Comparison of ENCODE assay signal across 13 cellular contexts in the genomic region with DNA sequence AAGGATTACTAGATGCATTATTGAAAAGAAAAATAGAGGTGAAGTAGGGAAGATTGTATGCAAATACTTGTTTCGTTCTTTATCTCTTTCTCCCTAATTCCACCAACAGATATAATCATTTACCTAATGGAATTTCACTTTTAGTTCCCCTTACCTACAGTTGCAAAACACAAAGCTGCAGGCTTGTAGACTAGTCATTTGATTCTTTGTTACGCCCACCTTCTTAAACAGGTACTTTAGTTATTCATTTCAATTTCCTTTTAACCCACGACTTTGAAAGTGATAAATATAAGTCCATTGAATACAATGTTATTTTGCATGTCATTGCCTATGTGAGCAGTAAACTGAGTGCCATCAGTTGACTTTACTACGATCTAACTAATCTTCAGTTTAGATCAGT. TPM values are rescaled to one million over a fixed set of nuclear protein-coding genes. Genes with fewer than 3 reads are reported as not detected.
DNase-seq lines count a peak whose midpoint lies in the region; ATAC-seq and FAIRE-seq lines count a peak whose summit lies in the region.
"Had no signal": no experiment of that assay in that cellular context is flagged by ENCODE, and none has a peak within 500 bp of the region (broad histone marks: within the 10 kb centered on the region; RNA-seq: fewer than 3 reads in every experiment).

No MANE protein-coding gene starts in this region.

- H4K5ac ChIP-seq in mesendoderm (ENCODE audit: low read length): no peak overlapping the region

- H3K23ac ChIP-seq in mesendoderm (ENCODE audit: low read length): no peak overlapping the region

- no peak overlapping the region for H3K4me2 ChIP-seq in Karpas-422 (ENCODE audit: low read depth, low read length, poor library complexity, severe bottlenecking)
- no peak overlapping the region for H3K4me2 ChIP-seq in mesendoderm (ENCODE audit: low read length)

- H2BK5ac ChIP-seq in mesendoderm (ENCODE audit: low read length): no peak overlapping the region

- DNase-seq in GM18507 (ENCODE audit: extremely low spot score, insufficient read length, low read depth) (peak; percentile 8), Karpas-422 (no peak), NCI-H1417 treated with DMSO at 0.1 percent for 48 hours (lab: John Stamatoyannopoulos, UW) (no peak), HT-29 (ENCODE audit: low spot score) (no peak), mesendoderm (no peak)
- DNase-seq: NCI-H510A; stimulated activated CD4-positive, alpha-beta T cell treated with anti-CD3 and anti-CD28 coated beads, Interleukin-12 subunit alpha, Interleukin-12 subunit beta, amount 100 ng/mL, for 4 hours; T-helper 9 cell had no signal

- no peaks in the 10 kb centered on the region for H3K9me2 ChIP-seq in Karpas-422 (replicated peaks; ENCODE audit: insufficient read depth, low read length)

- H3K4me1 ChIP-seq in Karpas-422 (ENCODE audit: low read length): no peaks in the 10 kb centered on the region
- no peaks in the 10 kb centered on the region for H3K4me1 ChIP-seq in mesendoderm (ENCODE audit: control insufficient read depth, low read depth, low read length)

- no peaks in the 10 kb centered on the region for H3K9me3 ChIP-seq in Karpas-422 (ENCODE audit: low read length)

- H2AFZ ChIP-seq in Karpas-422 (ENCODE audit: low read length): no peak overlapping the region

- H3K79me1 ChIP-seq in mesendoderm (ENCODE audit: low read length): no peaks in the 10 kb centered on the region

- H2BK15ac ChIP-seq in mesendoderm (replicated peaks; ENCODE audit: low read depth): no peak overlapping the region

- no peak overlapping the region for H2BK120ac ChIP-seq in mesendoderm (ENCODE audit: low read depth, low read length)

- H3K4me3 ChIP-seq in Karpas-422 (ENCODE audit: low read length) (no peak overlapping the region), mesendoderm (ENCODE audit: low read length) (no peak overlapping the region)

- no peaks in the 10 kb centered on the region for H4K20me1 ChIP-seq in Karpas-422 (ENCODE audit: insufficient read depth, low read depth, low read length)

- ATAC-seq in GM19397 (IDR thresholded peaks at IDR 0.05; ENCODE audit: unreplicated experiment): peak; percentile 76
- peak; percentile 96 for ATAC-seq in HG02759 (IDR thresholded peaks at IDR 0.05; ENCODE audit: unreplicated experiment)
- ATAC-seq in HG03442 (IDR thresholded peaks at IDR 0.05; ENCODE audit: unreplicated experiment): peak; percentile 92

- no peak overlapping the region for H3K9ac ChIP-seq in Karpas-422 (ENCODE audit: low read length)
- no peak overlapping the region for H3K9ac ChIP-seq in mesendoderm (ENCODE audit: low read length)

- no peaks in the 10 kb centered on the region for H3K36me3 ChIP-seq in Karpas-422 (ENCODE audit: insufficient read depth, low read length)
- H3K36me3 ChIP-seq in mesendoderm (ENCODE audit: control insufficient read depth, insufficient read depth, low read length): no peaks in the 10 kb centered on the region

- WGBS in mesendoderm (ENCODE audit: extremely low coverage, insufficient coverage, low lambda C conversion rate): no CpG with 5 or more reads among the region's 4 CpGs

- H3K79me2 ChIP-seq in Karpas-422 (ENCODE audit: low read length) (no peaks in the 10 kb centered on the region), mesendoderm (ENCODE audit: control insufficient read depth, insufficient read depth, low read length) (no peaks in the 10 kb centered on the region)

- H3K27ac ChIP-seq in Karpas-422 (ENCODE audit: low read length) (no peak overlapping the region), mesendoderm (ENCODE audit: low read depth, low read length) (no peak overlapping the region)

- no peak overlapping the region for H3K56ac ChIP-seq in mesendoderm (ENCODE audit: low read length)

- H2AK5ac ChIP-seq in mesendoderm (ENCODE audit: low read length): no peak overlapping the region

- H3K4ac ChIP-seq in mesendoderm (ENCODE audit: low read depth, low read length): no peak overlapping the region

- no peak overlapping the region for H3K18ac ChIP-seq in mesendoderm (ENCODE audit: low read length)

- H3K27me3 ChIP-seq in Karpas-422 (ENCODE audit: low read length) (no peaks in the 10 kb centered on the region), mesendoderm (ENCODE audit: insufficient read depth, low read length, poor library complexity) (no peaks in the 10 kb centered on the region)

- FAIRE-seq in GM18507 (lab: Jason Lieb, UNC): peak; percentile 71

- no peak overlapping the region for H4K8ac ChIP-seq in mesendoderm (ENCODE audit: low read depth, low read length)

RNA-seq across cellular contexts. Expression of a gene that starts 3.9 kb away (rescaled TPM):
- total RNA-seq in Karpas-422 (2014; rRNA removed; shearing (Covaris generic); ENCODE audit: low replicate concordance): 0.15 TPM in 1 of 2 replicates, not detected in the other
- total RNA-seq in HT-29 (2014; rRNA removed; shearing (Covaris generic)): not detected in 2 replicates
- polyA plus RNA-seq in mesendoderm (2013, experiment 1 of 2): 0.04 TPM
- 0.04 TPM for polyA plus RNA-seq in mesendoderm (2013, experiment 2 of 2)
- total RNA-seq: Daoy, osteocyte had no signal

RNA-seq across cellular contexts. Expression of a gene that starts 30.1 kb away (rescaled TPM):
- total RNA-seq in Karpas-422 (2014; rRNA removed; shearing (Covaris generic); ENCODE audit: low replicate concordance): 31.9 and 48.8 TPM in 2 replicates
- total RNA-seq in HT-29 (2014; rRNA removed; shearing (Covaris generic)): 5.2 and 6.1 TPM in 2 replicates
- polyA plus RNA-seq in mesendoderm (2013, experiment 1 of 2): 38.5 TPM
- polyA plus RNA-seq in mesendoderm (2013, experiment 2 of 2): 39.2 TPM

RNA-seq across cellular contexts. Expression of a gene that starts 58.9 kb away (rescaled TPM):
- total RNA-seq in Karpas-422 (2014; rRNA removed; shearing (Covaris generic); ENCODE audit: low replicate concordance): 1.1 TPM in 1 of 2 replicates, not detected in the other
- total RNA-seq in HT-29 (2014; rRNA removed; shearing (Covaris generic)): 13.7 and 14.1 TPM in 2 replicates
- 32.9 TPM for polyA plus RNA-seq in mesendoderm (2013, experiment 1 of 2)
- polyA plus RNA-seq in mesendoderm (2013, experiment 2 of 2): 32.4 TPM
